Comparison of ENCODE assay signal across 20 cellular contexts in the genomic region with DNA sequence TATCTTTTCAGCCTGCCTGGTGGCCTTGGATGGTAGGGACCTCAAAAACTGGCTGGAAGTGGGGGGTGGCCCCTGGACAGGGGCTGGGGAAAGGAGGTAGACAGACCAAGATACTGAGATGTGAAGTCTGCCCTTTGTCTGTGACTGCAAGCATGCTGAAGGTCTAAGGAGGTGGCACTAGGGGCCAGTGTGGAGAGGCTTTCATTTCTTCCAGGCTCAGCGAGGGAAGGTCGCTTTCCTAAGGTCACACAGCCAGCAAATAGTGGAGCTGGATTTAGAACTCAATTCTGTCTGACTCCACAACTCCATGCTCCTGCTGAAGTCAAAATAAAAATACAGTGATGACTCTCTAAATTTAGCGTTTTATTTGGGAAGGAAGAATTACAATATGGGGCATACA. TPM values are rescaled to one million over a fixed set of nuclear protein-coding genes. Genes with fewer than 3 reads are reported as not detected.
DNase-seq lines count a peak whose midpoint lies in the region; ATAC-seq and TF ChIP-seq lines count a peak whose summit lies in the region.
"Had no signal": no experiment of that assay in that cellular context is flagged by ENCODE, and none has a peak within 500 bp of the region (broad histone marks: within the 10 kb centered on the region; RNA-seq: fewer than 3 reads in every experiment).

No MANE protein-coding gene starts in this region.

- TF ChIP-seq RAD21 in HCT116 (IDR thresholded peaks at IDR 0.05; ENCODE audit: low read depth) = no peak

- no peak overlapping the region for H3K9ac ChIP-seq in DND-41 (ENCODE audit: low read depth, low read length)
- H3K9ac ChIP-seq in HCT116 (ENCODE audit: low read length) = no peak overlapping the region
- H3K9ac ChIP-seq: BLaER1 had no signal

- H3K27me3 Mint-ChIP-seq in WTC11 (ENCODE audit: low read depth) (no peaks in the 10 kb centered on the region), natural killer cell (ENCODE audit: low read depth in 2 of 2) (peaks cover 7 to 9% of the 10 kb centered on the region in 2 donors)
- peaks cover 12% of the 10 kb centered on the region for H3K27me3 Mint-ChIP-seq in activated CD4-positive, alpha-beta T cell treated with anti-CD3 and anti-CD28 coated beads, Interleukin-2, amount 10 ng/mL, durations not matched to agents 24 days and 14 days

- peaks cover 16% of the 10 kb centered on the region for H3K4me1 Mint-ChIP-seq in WTC11
- peaks cover 2% of the 10 kb centered on the region for H3K4me1 Mint-ChIP-seq in activated CD4-positive, alpha-beta T cell treated with anti-CD3 and anti-CD28 coated beads, Interleukin-2, amount 10 ng/mL, durations not matched to agents 24 days and 14 days
- no peaks in the 10 kb centered on the region for H3K4me1 Mint-ChIP-seq in natural killer cell

- intact Hi-C loops in HCT116 (cut with micrococcal nuclease) = no loop called here
- intact Hi-C loops in activated CD4-positive, alpha-beta T cell treated with anti-CD3 and anti-CD28 coated beads, Interleukin-2, amount 10 ng/mL, durations not matched to agents 24 days and 14 days (cut with micrococcal nuclease) = no loop called here
- intact Hi-C loops in natural killer cell (cut with micrococcal nuclease) = no loop called here

- no peak for DNase-seq in DND-41
- no peak for DNase-seq in HCT116 (ENCODE audit: low read depth, low spot score)
- DNase-seq in WTC11 (ENCODE audit: low spot score) = no peak
- peak; percentile 21 for DNase-seq in iPS-NIHi11 (ENCODE audit: low spot score)
- no peak for DNase-seq in activated CD4-positive, alpha-beta T cell treated with anti-CD3 and anti-CD28 coated beads, Interleukin-2, amount 10 ng/mL, durations not matched to agents 24 days and 14 days
- DNase-seq in natural killer cell = no peak
- DNase-seq in SKM-1 (lab: John Stamatoyannopoulos, UW; ENCODE audit: unreplicated experiment) = no peak
- DNase-seq: CD4-positive, alpha-beta T cell; HFFc6; KG1; NCI-H1092 treated with DMSO at 0.1 percent for 48 hours; NCI-H1436 treated with DMSO at 0.1 percent for 48 hours; NCI-H1930; NCI-H510A; RPMI8226; SHP77 treated with DMSO at 0.1 percent for 48 hours had no signal

- POLR2A ChIA-PET in HCT116 (lab: Charles Lee) (no interaction called here), WTC11 (lab: Charles Lee) (no interaction called here)

- no TSS peak for BruUV-seq in HCT116 (replicated peaks; lab: Mats Ljungman, UMichigan)

- H4K20me1 ChIP-seq in DND-41 (ENCODE audit: insufficient read depth, low read length) (no peaks in the 10 kb centered on the region), HCT116 (ENCODE audit: insufficient read depth) (no peaks in the 10 kb centered on the region)
- H4K20me1 ChIP-seq: BLaER1 had no signal

- H3K27ac Mint-ChIP-seq in WTC11 (no peak overlapping the region), natural killer cell (no peak overlapping the region)
- no peak overlapping the region for H3K27ac Mint-ChIP-seq in activated CD4-positive, alpha-beta T cell treated with anti-CD3 and anti-CD28 coated beads, Interleukin-2, amount 10 ng/mL, durations not matched to agents 24 days and 14 days
- H3K27ac Mint-ChIP-seq: CD4-positive, alpha-beta T cell; HFFc6 had no signal

- TF ChIP-seq POLR2A in HCT116 (IDR thresholded peaks at IDR 0.05; ENCODE audit: borderline replicate concordance, extremely low read depth, insufficient read depth, insufficient read length) = no peak

- H3K4me2 ChIP-seq in DND-41 (ENCODE audit: insufficient read depth, low read length) (no peak overlapping the region), HCT116 (ENCODE audit: low read length) (no peak overlapping the region)
- H3K4me2 ChIP-seq: BLaER1 had no signal

- no peak for ATAC-seq in DND-41 (ENCODE audit: insufficient read depth, low read depth)
- peak; percentile 75 for ATAC-seq in HCT116
- ATAC-seq in WTC11 = peak; percentile 63
- ATAC-seq in natural killer cell = no peak

- no peak overlapping the region for H3K4me3 ChIP-seq in DND-41 (ENCODE audit: low read depth in 1 of 2, low read length in 2 of 2)
- H3K4me3 ChIP-seq in HCT116 (replicated peaks in 1 of 2; ENCODE audit: low read depth in 1 of 2, low read length in 2 of 2) = no peak overlapping the region
- H3K4me3 ChIP-seq: BLaER1, SK-N-MC had no signal

- H3K27ac ChIP-seq in DND-41 (ENCODE audit: low read length) (no peak overlapping the region), HCT116 (ENCODE audit: low read depth, low read length) (no peak overlapping the region)
- H3K27ac ChIP-seq: BLaER1, SK-N-MC had no signal

- no peaks in the 10 kb centered on the region for H3K36me3 ChIP-seq in DND-41 (ENCODE audit: insufficient read depth, low read length)
- no peaks in the 10 kb centered on the region for H3K36me3 ChIP-seq in HCT116 (ENCODE audit: control insufficient read depth in 1 of 2, insufficient read depth in 2 of 2, low read length in 2 of 2)
- H3K36me3 ChIP-seq: BLaER1 had no signal

- H3K36me3 Mint-ChIP-seq in WTC11 (no peaks in the 10 kb centered on the region), natural killer cell (no peaks in the 10 kb centered on the region)
- no peaks in the 10 kb centered on the region for H3K36me3 Mint-ChIP-seq in activated CD4-positive, alpha-beta T cell treated with anti-CD3 and anti-CD28 coated beads, Interleukin-2, amount 10 ng/mL, durations not matched to agents 24 days and 14 days (ENCODE audit: low read depth)

- no peaks in the 10 kb centered on the region for H3K9me3 ChIP-seq in DND-41 (ENCODE audit: insufficient read depth, low read length, severe bottlenecking)
- H3K9me3 ChIP-seq in HCT116 (ENCODE audit: control insufficient read depth in 1 of 2, insufficient read depth in 1 of 2, low read depth in 1 of 2, low read length in 2 of 2) = no peaks in the 10 kb centered on the region
- H3K9me3 ChIP-seq: BLaER1 had no signal

- RAD21 ChIA-PET in HCT116 (lab: Charles Lee; ENCODE audit: low non-redundant PET in 1 of 2, low total read pairs in 2 of 2, uncharacterized antibody in 2 of 2, unreplicated experiment in 2 of 2) = no interaction called here

- H3K4me1 ChIP-seq in DND-41 (ENCODE audit: insufficient read depth, low read length) = no peaks in the 10 kb centered on the region
- H3K4me1 ChIP-seq in HCT116 (ENCODE audit: control insufficient read depth in 1 of 2, insufficient read depth in 2 of 2, low read length in 2 of 2) = no peaks in the 10 kb centered on the region
- H3K4me1 ChIP-seq: BLaER1 had no signal

- no peaks in the 10 kb centered on the region for H3K79me2 ChIP-seq in DND-41 (ENCODE audit: insufficient read depth, low read length)
- H3K79me2 ChIP-seq in HCT116 (ENCODE audit: insufficient read depth, low read length) = no peaks in the 10 kb centered on the region

- H3K9me3 Mint-ChIP-seq in WTC11 = no peaks in the 10 kb centered on the region
- H3K9me3 Mint-ChIP-seq in activated CD4-positive, alpha-beta T cell treated with anti-CD3 and anti-CD28 coated beads, Interleukin-2, amount 10 ng/mL, durations not matched to agents 24 days and 14 days = no peaks in the 10 kb centered on the region
- no peaks in the 10 kb centered on the region for H3K9me3 Mint-ChIP-seq in natural killer cell
- H3K9me3 Mint-ChIP-seq: CD4-positive, alpha-beta T cell; HFFc6 had no signal

- H3K4me3 Mint-ChIP-seq in WTC11 (no peak overlapping the region), natural killer cell (no peak overlapping the region)
- H3K4me3 Mint-ChIP-seq in activated CD4-positive, alpha-beta T cell treated with anti-CD3 and anti-CD28 coated beads, Interleukin-2, amount 10 ng/mL, durations not matched to agents 24 days and 14 days = no peak overlapping the region
- H3K4me3 Mint-ChIP-seq: CD4-positive, alpha-beta T cell; HFFc6 had no signal

- no peaks in the 10 kb centered on the region for H3K9me2 ChIP-seq in HCT116 (ENCODE audit: insufficient read depth)

- CTCF ChIA-PET in HCT116 (lab: Charles Lee) (no interaction called here), WTC11 (lab: Charles Lee) (interaction anchor here (1.0 to 2.6 kb wide), 2 partner anchors 9 to 78 kb away, joined by 5 to 16 read pairs; no protein-coding TSS in a partner anchor)

- H2AFZ ChIP-seq in DND-41 (ENCODE audit: low read depth, low read length) = no peak overlapping the region
- no peak overlapping the region for H2AFZ ChIP-seq in HCT116 (ENCODE audit: low read depth, low read length, poor library complexity, severe bottlenecking)

- H3K27me3 ChIP-seq in DND-41 (ENCODE audit: insufficient read depth, low read length, poor library complexity) = no peaks in the 10 kb centered on the region
- H3K27me3 ChIP-seq in HCT116 (ENCODE audit: insufficient read depth, low read length) = no peaks in the 10 kb centered on the region
- H3K27me3 ChIP-seq: BLaER1 had no signal

- TF ChIP-seq CTCF in DND-41 (IDR thresholded peaks at IDR 0.05; ENCODE audit: borderline replicate concordance, extremely low read depth, low read length, poor library complexity, severe bottlenecking) (peak; percentile 4), HCT116 (IDR thresholded peaks at IDR 0.05 in 2 of 3, conservative IDR thresholded peaks at IDR 0.05 in 1 of 3; ENCODE audit: borderline replicate concordance in 1 of 3, insufficient read depth in 1 of 3, low read depth in 2 of 3, low read length in 2 of 3) (peak in 1 of 3 experiments; percentile 17; a peak in 1 of 6 replicates), WTC11 (IDR thresholded peaks at IDR 0.05) (no peak), natural killer cell (IDR thresholded peaks at IDR 0.05) (no peak)

TF ChIP-seq in WTC11, 78 proteins besides CTCF, POLR2A, EP300 and RAD21 (continues in another document):
- TF ChIP-seq ZNF232 (CRISPR knock-in tag; IDR thresholded peaks at IDR 0.05) (no peak), MXD4 (CRISPR knock-in tag; IDR thresholded peaks at IDR 0.05; ENCODE audit: borderline replicate concordance) (no peak), JAZF1 (CRISPR knock-in tag; IDR thresholded peaks at IDR 0.05) (no peak), SP1 (CRISPR knock-in tag; conservative IDR thresholded peaks at IDR 0.05) (no peak), NR2C2 (CRISPR knock-in tag; IDR thresholded peaks at IDR 0.05) (no peak), TCF7 (CRISPR knock-in tag; IDR thresholded peaks at IDR 0.05; ENCODE audit: low read depth) (no peak)

RNA-seq across cellular contexts. Expression of a gene that starts 11.3 kb away (rescaled TPM):
- total RNA-seq in HCT116 (2021; ENCODE audit: unreplicated experiment) (45.0 TPM), WTC11 (2021) (34.8 to 39.4 TPM (median 35.6 TPM) in 3 replicates), natural killer cell (10 to 100 TPM; 15.5 to 18.1 (median 16.3) TPM)
- polyA plus RNA-seq in HCT116 (2012) = 25.0 and 28.2 TPM in 2 replicates
- total RNA-seq in activated CD4-positive, alpha-beta T cell treated with anti-CD3 and anti-CD28 coated beads, Interleukin-2, amount 10 ng/mL, durations not matched to agents 24 days and 14 days = 16.0 and 16.3 TPM in 2 replicates

RNA-seq across cellular contexts. Expression of a gene that starts 12.2 kb away (rescaled TPM):
- total RNA-seq in HCT116 (2021; ENCODE audit: unreplicated experiment) (30.9 TPM), WTC11 (2021) (12.2 to 13.9 TPM (median 13.8 TPM) in 3 replicates), natural killer cell (10 to 100 TPM; 26.1 to 34.4 (median 31.2) TPM)
- 23.2 and 27.1 TPM in 2 replicates for polyA plus RNA-seq in HCT116 (2012)
- total RNA-seq in activated CD4-positive, alpha-beta T cell treated with anti-CD3 and anti-CD28 coated beads, Interleukin-2, amount 10 ng/mL, durations not matched to agents 24 days and 14 days = 19.5 and 20.0 TPM in 2 replicates

RNA-seq across cellular contexts. Expression of a gene that starts 56.6 kb away (rescaled TPM):
- total RNA-seq in HCT116 (2021; ENCODE audit: unreplicated experiment) (not detected), WTC11 (2021) (0.21 to 0.46 TPM (median 0.31 TPM) in 3 replicates), natural killer cell (not detected)
- 0.09 and 0.17 TPM in 2 replicates for polyA plus RNA-seq in HCT116 (2012)
- not detected in 2 replicates for total RNA-seq in activated CD4-positive, alpha-beta T cell treated with anti-CD3 and anti-CD28 coated beads, Interleukin-2, amount 10 ng/mL, durations not matched to agents 24 days and 14 days
- total RNA-seq: A673; CD4-positive, alpha-beta T cell; Daoy; HFFc6 had no signal

Comparison
In these comparisons a context has a peak if more than half of its experiments do, and no peak if none do; other contexts are left out.
1. ATAC-seq: peak in HCT116 (single experiment) and WTC11 (single experiment); none in DND-41 (single experiment) and natural killer cell (0 of 3).